In genomic region chr13:93227906-93228801, GRCh38 we compare ENCODE assay signal across 9 cellular contexts. TPM values are rescaled to one million over a fixed set of nuclear protein-coding genes. Genes with fewer than 3 reads are reported as not detected.
DNase-seq lines count a peak whose midpoint lies in the region; ATAC-seq and TF ChIP-seq lines count a peak whose summit lies in the region.
"Had no signal": no experiment of that assay in that cellular context is flagged by ENCODE, and none has a peak within 500 bp of the region (broad histone marks: within the 10 kb centered on the region; RNA-seq: fewer than 3 reads in every experiment).

No MANE protein-coding gene starts in this region.

- H2AFZ ChIP-seq in GM23338 = 0 out of 2 replicates have a peak overlapping the region, but pooled peaks have one; percentile 12

- H4K20me1 ChIP-seq in GM23338 (replicated peaks; ENCODE audit: insufficient read depth) = 0 out of 2 replicates have a peak, but pooled peaks cover 3% of the 10 kb centered on the region

- H3K27me3 ChIP-seq in GM23338 (ENCODE audit: insufficient read depth) (peaks cover 13% of the 10 kb centered on the region), brain microvascular endothelial cell (replicated peaks) (no peaks in the 10 kb centered on the region)

- no peaks in the 10 kb centered on the region for H3K9me2 ChIP-seq in GM23338 (ENCODE audit: insufficient read depth)

- H3K4me3 Mint-ChIP-seq in GM23338 = peak overlapping the region; percentile 92
- H3K4me3 Mint-ChIP-seq in activated T-helper 1 cell treated with anti-CD3 and anti-CD28 coated beads, Interleukin-12 subunit alpha, Interleukin-12 subunit beta, Interleukin-2, Interleukin-4 antibody, amounts not matched to agents 30 ng/mL and 10 ng/mL and 1 ng/mL, durations not matched to agents 14 hours and 24 hours and 36 hours = no peak overlapping the region
- H3K4me3 Mint-ChIP-seq: T-helper 1 cell treated with Interleukin-12 subunit alpha and Interleukin-12 subunit beta and Interleukin-4 antibody, amounts not matched to agents 30 μg/mL and 1 μg/mL, for 36 hours had no signal

- 0 out of 3 replicates have a peak, but pooled peaks cover 6% of the 10 kb centered on the region for H3K9me3 Mint-ChIP-seq in GM23338
- no peaks in the 10 kb centered on the region for H3K9me3 Mint-ChIP-seq in activated T-helper 1 cell treated with anti-CD3 and anti-CD28 coated beads, Interleukin-12 subunit alpha, Interleukin-12 subunit beta, Interleukin-2, Interleukin-4 antibody, amounts not matched to agents 30 ng/mL and 10 ng/mL and 1 ng/mL, durations not matched to agents 14 hours and 24 hours and 36 hours
- H3K9me3 Mint-ChIP-seq: T-helper 1 cell treated with Interleukin-12 subunit alpha and Interleukin-12 subunit beta and Interleukin-4 antibody, amounts not matched to agents 30 μg/mL and 1 μg/mL, for 36 hours had no signal

- TF ChIP-seq CTCF in GM23338 (conservative IDR thresholded peaks at IDR 0.05; ENCODE audit: low read depth in 2 of 2) (peak; percentile 41 to 44), brain microvascular endothelial cell (IDR thresholded peaks at IDR 0.05; ENCODE audit: low read depth, low read length, missing control alignments) (peak; percentile 76)

- in situ Hi-C loops in brain microvascular endothelial cell (cut with HindIII; ENCODE audit: low pct_ligation_motif_present, low sequenced_read_pairs) = no loop called here

- H3F3A ChIP-seq in GM23338 (replicated peaks; ENCODE audit: low read depth) = no peaks in the 10 kb centered on the region

- H3K27ac Mint-ChIP-seq in GM23338 = peak overlapping the region; percentile 76; the same call in 1 of the 2 replicates
- no peak overlapping the region for H3K27ac Mint-ChIP-seq in activated T-helper 1 cell treated with anti-CD3 and anti-CD28 coated beads, Interleukin-12 subunit alpha, Interleukin-12 subunit beta, Interleukin-2, Interleukin-4 antibody, amounts not matched to agents 30 ng/mL and 10 ng/mL and 1 ng/mL, durations not matched to agents 14 hours and 24 hours and 36 hours
- H3K27ac Mint-ChIP-seq: T-helper 1 cell treated with Interleukin-12 subunit alpha and Interleukin-12 subunit beta and Interleukin-4 antibody, amounts not matched to agents 30 μg/mL and 1 μg/mL, for 36 hours had no signal

- H3K4me2 ChIP-seq in GM23338 = peak overlapping the region; percentile 84

- H3K4me1 ChIP-seq in GM23338 (ENCODE audit: insufficient read depth) = peaks cover 47% of the 10 kb centered on the region

- H3K27ac ChIP-seq in GM23338 (ENCODE audit: low read depth) (0 out of 2 replicates have a peak overlapping the region, but pooled peaks have one; percentile 4), brain microvascular endothelial cell (peak overlapping the region; percentile 90), skin epidermis (peak overlapping the region in 20 of 21 experiments; percentile 0 to 87 (median 68))

- peak; percentile 91 for DNase-seq in GM23338 (ENCODE audit: low spot score)
- peak; percentile 92 for DNase-seq in NCI-H2171 treated with DMSO at 0.1 percent for 48 hours (lab: John Stamatoyannopoulos, UW)
- DNase-seq in brain microvascular endothelial cell = peak; percentile 81
- DNase-seq in inferior parietal cortex (ENCODE audit: extremely low spot score) = peak; percentile 81
- no peak for DNase-seq in activated T-helper 1 cell treated with anti-CD3 and anti-CD28 coated beads, Interleukin-12 subunit alpha, Interleukin-12 subunit beta, Interleukin-2, Interleukin-4 antibody, amounts not matched to agents 30 ng/mL and 10 ng/mL and 1 ng/mL, durations not matched to agents 14 hours and 24 hours and 36 hours (ENCODE audit: low spot score)
- no peak for DNase-seq in effector CD4-positive, alpha-beta T cell

- peaks cover 8% of the 10 kb centered on the region for H3K27me3 Mint-ChIP-seq in GM23338 (ENCODE audit: insufficient read depth, low read depth, poor library complexity)
- peaks cover 30% of the 10 kb centered on the region for H3K27me3 Mint-ChIP-seq in activated T-helper 1 cell treated with anti-CD3 and anti-CD28 coated beads, Interleukin-12 subunit alpha, Interleukin-12 subunit beta, Interleukin-2, Interleukin-4 antibody, amounts not matched to agents 30 ng/mL and 10 ng/mL and 1 ng/mL, durations not matched to agents 14 hours and 24 hours and 36 hours (ENCODE audit: insufficient read depth)

- H3K36me3 ChIP-seq in GM23338 (ENCODE audit: insufficient read depth) (no peaks in the 10 kb centered on the region), brain microvascular endothelial cell (replicated peaks) (no peaks in the 10 kb centered on the region)

- H3K4me3 ChIP-seq in GM23338 = peak overlapping the region; percentile 62
- peak overlapping the region; percentile 89 for H3K4me3 ChIP-seq in brain microvascular endothelial cell (ENCODE audit: low read depth, low read length)
- H3K4me3 ChIP-seq in skin epidermis = peak overlapping the region; percentile 35 to 61 (median 44)

- peaks cover 45% of the 10 kb centered on the region for H3K79me2 ChIP-seq in GM23338 (replicated peaks; ENCODE audit: insufficient read depth)

- ATAC-seq in GM23338 = peak; percentile 84
- no peak for ATAC-seq in GM18858 (IDR thresholded peaks at IDR 0.05; ENCODE audit: unreplicated experiment)

- peaks cover 5% of the 10 kb centered on the region; the same call in 2 of the 3 replicates for H3K36me3 Mint-ChIP-seq in GM23338 (ENCODE audit: low read depth)
- H3K36me3 Mint-ChIP-seq in activated T-helper 1 cell treated with anti-CD3 and anti-CD28 coated beads, Interleukin-12 subunit alpha, Interleukin-12 subunit beta, Interleukin-2, Interleukin-4 antibody, amounts not matched to agents 30 ng/mL and 10 ng/mL and 1 ng/mL, durations not matched to agents 14 hours and 24 hours and 36 hours (ENCODE audit: low read depth) = no peaks in the 10 kb centered on the region

- peaks cover 65% of the 10 kb centered on the region for H3K4me1 Mint-ChIP-seq in GM23338
- no peaks in the 10 kb centered on the region for H3K4me1 Mint-ChIP-seq in activated T-helper 1 cell treated with anti-CD3 and anti-CD28 coated beads, Interleukin-12 subunit alpha, Interleukin-12 subunit beta, Interleukin-2, Interleukin-4 antibody, amounts not matched to agents 30 ng/mL and 10 ng/mL and 1 ng/mL, durations not matched to agents 14 hours and 24 hours and 36 hours (ENCODE audit: low read depth)

- intact Hi-C loops in activated T-helper 1 cell treated with anti-CD3 and anti-CD28 coated beads, Interleukin-12 subunit alpha, Interleukin-12 subunit beta, Interleukin-2, Interleukin-4 antibody, amounts not matched to agents 30 ng/mL and 10 ng/mL and 1 ng/mL, durations not matched to agents 14 hours and 24 hours and 36 hours (cut with micrococcal nuclease) = no loop called here

RNA-seq across cellular contexts. Expression of gene GPC6, which starts 1.5 kb away (rescaled TPM):
- total RNA-seq in GM23338 (2014; rRNA removed; shearing (Covaris generic)) = 28.6 and 30.7 TPM in 2 replicates
- polyA plus RNA-seq in GM23338 (2016; fragmentation: Nextera tagmentation; extraction: Ambion mirVana) = 5.5 and 6.4 TPM in 2 replicates
- total RNA-seq in activated T-helper 1 cell treated with anti-CD3 and anti-CD28 coated beads, Interleukin-12 subunit alpha, Interleukin-12 subunit beta, Interleukin-2, Interleukin-4 antibody, amounts not matched to agents 30 ng/mL and 10 ng/mL and 1 ng/mL, durations not matched to agents 14 hours and 24 hours and 36 hours = not detected in 2 replicates

Comparison
In these comparisons a context has a peak if more than half of its experiments do, and no peak if none do; other contexts are left out.
1. DNase-seq: peak in GM23338 (single experiment), NCI-H2171 treated with DMSO at 0.1 percent for 48 hours (single experiment), brain microvascular endothelial cell (single experiment) and inferior parietal cortex (single experiment); none in activated T-helper 1 cell treated with anti-CD3 and anti-CD28 coated beads, Interleukin-12 subunit alpha, Interleukin-12 subunit beta, Interleukin-2, Interleukin-4 antibody, amounts not matched to agents 30 ng/mL and 10 ng/mL and 1 ng/mL, durations not matched to agents 14 hours and 24 hours and 36 hours (single experiment) and effector CD4-positive, alpha-beta T cell (single experiment).
2. H3K27ac ChIP-seq: peak in every context shown above with its lines; median percentile 90 in brain microvascular endothelial cell; 68 in skin epidermis; 4 in GM23338.
3. RNA of gene GPC6, which starts 1.5 kb away (total RNA-seq): 28.6 to 30.7 TPM in GM23338; not detected in activated T-helper 1 cell treated with anti-CD3 and anti-CD28 coated beads, Interleukin-12 subunit alpha, Interleukin-12 subunit beta, Interleukin-2, Interleukin-4 antibody, amounts not matched to agents 30 ng/mL and 10 ng/mL and 1 ng/mL, durations not matched to agents 14 hours and 24 hours and 36 hours; every median in the first group is over 10 times any median in the second.
4. Peak in every context shown above with its lines, with median percentiles within 50 percentile points of each other: H3K4me3 ChIP-seq.